ENCODE assay signal across 19 cellular contexts in the genomic region with DNA sequence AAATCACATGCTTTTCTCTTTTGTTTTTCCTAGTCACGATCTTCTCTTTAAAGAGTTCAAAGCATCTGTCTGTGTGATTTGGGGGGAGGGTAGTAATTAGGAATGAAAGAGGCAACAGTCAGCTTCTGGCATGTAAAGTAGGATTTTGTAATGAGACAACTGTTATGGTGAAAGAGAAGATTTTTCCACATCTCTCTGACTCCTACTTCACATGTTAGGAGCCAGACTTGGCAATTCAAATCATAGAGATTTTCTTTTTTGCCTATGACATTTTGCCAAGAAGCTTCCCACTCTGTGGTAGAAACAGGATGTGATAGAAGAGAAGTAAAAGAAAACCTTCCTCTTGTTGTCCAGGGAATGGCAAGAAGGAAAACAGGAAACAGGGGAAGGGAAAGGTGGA. TPM values are rescaled to one million over a fixed set of nuclear protein-coding genes. Genes with fewer than 3 reads are reported as not detected.
DNase-seq lines count a peak whose midpoint lies in the region; ATAC-seq, FAIRE-seq and TF ChIP-seq lines count a peak whose summit lies in the region.
"Had no signal": no experiment of that assay in that cellular context is flagged by ENCODE, and none has a peak within 500 bp of the region (broad histone marks: within the 10 kb centered on the region; RNA-seq: fewer than 3 reads in every experiment).

No MANE protein-coding gene starts in this region.

- H3K79me1 ChIP-seq in H1 (ENCODE audit: low read depth, low read length): no peaks in the 10 kb centered on the region

- H3K36me3 ChIP-seq in H1 (ENCODE audit: control insufficient read depth in 2 of 4, insufficient read depth in 4 of 4, low read length in 3 of 4): no peaks in the 10 kb centered on the region
- H3K36me3 ChIP-seq in lung (ENCODE audit: control insufficient read depth in 2 of 2, insufficient read depth in 2 of 2, low read length in 2 of 2): no peaks in the 10 kb centered on the region
- H3K36me3 ChIP-seq: ascending aorta, esophagus muscularis mucosa, left ventricle myocardium inferior had no signal

- FAIRE-seq in H1 (lab: Jason Lieb, UNC): no peak
- FAIRE-seq: A549 had no signal

- no peaks in the 10 kb centered on the region for H3K79me2 ChIP-seq in H1 (ENCODE audit: control insufficient read depth in 1 of 2, insufficient read depth in 2 of 2, low read length in 2 of 2)

- no peak overlapping the region for H3K9ac ChIP-seq in H1 (replicated peaks in 1 of 4; ENCODE audit: extremely low read depth in 1 of 4, low read depth in 3 of 4, low read length in 3 of 4)

- H3K4me1 ChIP-seq in H1 (replicated peaks in 1 of 4; ENCODE audit: control insufficient read depth in 3 of 4, insufficient read depth in 4 of 4, low read length in 3 of 4) (no peaks in the 10 kb centered on the region; a peak in 1 of 7 replicates), lung (ENCODE audit: control insufficient read depth in 2 of 2, insufficient read depth in 2 of 2, low read length in 2 of 2) (no peaks in the 10 kb centered on the region)
- H3K4me1 ChIP-seq: ascending aorta had no signal

- no peaks in the 10 kb centered on the region for H3K23me2 ChIP-seq in H1 (ENCODE audit: low read depth, low read length)

- no peak overlapping the region for H2BK12ac ChIP-seq in H1 (ENCODE audit: low read depth, low read length)

- no peak overlapping the region for H3K23ac ChIP-seq in H1 (ENCODE audit: insufficient read length)

- H2BK20ac ChIP-seq in H1 (ENCODE audit: low read length): no peak overlapping the region

- H3K27me3 ChIP-seq in AG04450 (ENCODE audit: control insufficient read depth, insufficient read depth, low read length) (no peaks in the 10 kb centered on the region), H1 (replicated peaks in 1 of 4; ENCODE audit: control insufficient read depth in 3 of 4, extremely low read depth in 1 of 4, insufficient read depth in 3 of 4, low read length in 3 of 4) (no peaks in the 10 kb centered on the region), lung (ENCODE audit: control insufficient read depth, insufficient read depth) (no peaks in the 10 kb centered on the region)
- H3K27me3 ChIP-seq: ascending aorta, esophagus muscularis mucosa had no signal

- no peak overlapping the region for H4K8ac ChIP-seq in H1 (ENCODE audit: extremely low read depth, insufficient read depth, low read length)

- no peak for TF ChIP-seq POLR2A in H1 (IDR thresholded peaks at IDR 0.05; ENCODE audit: control extremely low read depth in 1 of 2, low read depth in 2 of 2, low read length in 2 of 2)

- no peak overlapping the region for H3K14ac ChIP-seq in H1 (ENCODE audit: insufficient read length)

- H2BK120ac ChIP-seq in H1 (replicated peaks; ENCODE audit: low read depth, low read length): no peak overlapping the region

- ATAC-seq in lung (ENCODE audit: insufficient read depth, low FRiP score) (peak; percentile 64), HG02678 (IDR thresholded peaks at IDR 0.05; ENCODE audit: unreplicated experiment) (no peak), HG03039 (IDR thresholded peaks at IDR 0.05; ENCODE audit: unreplicated experiment) (no peak)
- ATAC-seq: A549; activated CD4-positive, CD25-positive, alpha-beta regulatory T cell treated with anti-CD3 and anti-CD28 coated beads, Interleukin-2, amount 50 U/mL, for 24 hours; naive thymus-derived CD4-positive, alpha-beta T cell; stimulated activated naive CD8-positive, alpha-beta T cell treated with anti-CD3 and anti-CD28 coated beads, Interleukin-15, amount 100 ng/mL, for 72 hours; T-helper 17 cell had no signal

- no peak overlapping the region for H2AK5ac ChIP-seq in H1 (ENCODE audit: low read depth, low read length)

- no peak overlapping the region for H3K4me2 ChIP-seq in H1 (ENCODE audit: insufficient read depth in 1 of 2, low read depth in 2 of 2, low read length in 2 of 2)
- H3K4me2 ChIP-seq: A549 had no signal

- no peak overlapping the region for H2BK5ac ChIP-seq in H1 (ENCODE audit: low read depth, low read length)

- no peaks in the 10 kb centered on the region for H4K20me1 ChIP-seq in H1 (replicated peaks in 1 of 2; ENCODE audit: control insufficient read depth in 1 of 2, insufficient read depth in 2 of 2, low read length in 2 of 2)

- no peak overlapping the region for H4K91ac ChIP-seq in H1 (replicated peaks; ENCODE audit: insufficient read length, low read length)

- TF ChIP-seq EP300 in H1 (IDR thresholded peaks at IDR 0.05; ENCODE audit: borderline replicate concordance in 1 of 2, low read depth in 2 of 2, low read length in 2 of 2): no peak

- H3K9me3 ChIP-seq in AG04450 (ENCODE audit: control insufficient read depth, insufficient read depth, low read length) (no peaks in the 10 kb centered on the region; the same call in 1 of the 2 replicates), H1 (ENCODE audit: insufficient read depth in 2 of 2, low read depth in 1 of 2, low read length in 1 of 2) (no peaks in the 10 kb centered on the region), lung (ENCODE audit: control insufficient read depth in 2 of 2, insufficient read depth in 1 of 2, low read length in 1 of 2) (no peaks in the 10 kb centered on the region)
- H3K9me3 ChIP-seq: A549, ascending aorta, esophagus muscularis mucosa, left ventricle myocardium inferior had no signal

- H3K18ac ChIP-seq in H1 (ENCODE audit: extremely low read depth, low read length): no peak overlapping the region

- WGBS in H1 (ENCODE audit: extremely low coverage in 1 of 2, insufficient coverage in 1 of 2, insufficient read length in 1 of 2, insufficient replicate concordance in 2 of 2, low coverage in 1 of 2, low lambda C conversion rate in 2 of 2, missing lambda C conversion rate in 1 of 2), 2 experiments: 83% methylated on average over 1 of the region's 1 CpG; no CpG with 5 or more reads in 1 of the 2 experiments
- 69 to 74% methylated on average over 1 of the region's 1 CpG for WGBS in lung, 2 donors

- no peak overlapping the region for H3K27ac ChIP-seq in AG04450 (ENCODE audit: low read depth, low read length)
- no peak overlapping the region for H3K27ac ChIP-seq in H1 (ENCODE audit: low read depth, low read length)
- peak overlapping the region in 1 of 2 donors; percentile 33 for H3K27ac ChIP-seq in lung (ENCODE audit: low read depth in 1 of 2, low read length in 1 of 2)
- H3K27ac ChIP-seq: A549, ascending aorta, left ventricle myocardium inferior had no signal

- CTCF ChIA-PET in AG04450 (lab: Charles Lee): interaction anchor here (1.4 to 1.9 kb wide), 2 partner anchors 11 to 12 kb away, joined by 5 to 9 read pairs; no protein-coding TSS in a partner anchor
- CTCF ChIA-PET in H1 (lab: Charles Lee; ENCODE audit: partially characterized antibody): no interaction called here

- H3K4ac ChIP-seq in H1 (replicated peaks; ENCODE audit: insufficient read length, low read depth, low read length): no peak overlapping the region

- no peak overlapping the region for H4K5ac ChIP-seq in H1 (ENCODE audit: insufficient read length, low read depth, low read length)

- TF ChIP-seq RAD21 in H1 (IDR thresholded peaks at IDR 0.05 in 1 of 2, conservative IDR thresholded peaks at IDR 0.05 in 1 of 2; ENCODE audit: low read depth in 2 of 2, low read length in 2 of 2): no peak

- TF ChIP-seq CTCF in AG04450 (IDR thresholded peaks at IDR 0.05; ENCODE audit: low read depth, low read length) (no peak), H1 (IDR thresholded peaks at IDR 0.05; ENCODE audit: control extremely low read depth in 1 of 3, insufficient read depth in 1 of 3, low read depth in 1 of 3, low read length in 3 of 3) (no peak), lung (IDR thresholded peaks at IDR 0.05; ENCODE audit: control extremely low read depth, extremely low read depth) (no peak)

- DNase-seq in AG04450 (ENCODE audit: low read depth, low spot score) (peak; percentile 18), LHCN-M2 (ENCODE audit: low read depth) (peak; percentile 75), H1 (ENCODE audit: low read depth in 1 of 2, low spot score in 2 of 2) (no peak), lung (ENCODE audit: low spot score) (no peak), SHP77 (lab: John Stamatoyannopoulos, UW) (no peak)
- DNase-seq in stimulated activated CD4-positive, alpha-beta T cell treated with anti-CD3 and anti-CD28 coated beads, Interleukin-2, amount 100 ng/mL, for 48 hours: no peak
- DNase-seq: activated gamma-delta T cell treated with Interleukin-2 at 50 U/mL for 16 hours; left ventricle myocardium inferior; naive thymus-derived CD4-positive, alpha-beta T cell; NCI-H1417; NK-92 treated with Interleukin-12 subunit alpha and Interleukin-12 subunit beta, amount 100 ng/mL, for 24 hours; stimulated activated naive CD8-positive, alpha-beta T cell treated with anti-CD3 and anti-CD28 coated beads, Interleukin-15, amount 100 ng/mL, for 72 hours; T-helper 17 cell had no signal

- H3K56ac ChIP-seq in H1 (replicated peaks; ENCODE audit: insufficient read length, low read depth, low read length): no peak overlapping the region

- peak overlapping the region; percentile 89 for H2AFZ ChIP-seq in H1 (ENCODE audit: low read length)

- POLR2A ChIA-PET in AG04450 (lab: Yijun Ruan, JAX) (no interaction called here), H1 (lab: Charles Lee; ENCODE audit: partially characterized antibody) (interaction anchor here (1.1 kb wide), 1 partner anchor 203 kb away, joined by 4 read pairs; no protein-coding TSS in a partner anchor)

- H2BK15ac ChIP-seq in H1 (ENCODE audit: low read length): no peak overlapping the region

- H3K4me3 ChIP-seq in AG04450 (ENCODE audit: low read depth, low read length) (no peak overlapping the region), H1 (ENCODE audit: extremely low read depth in 1 of 4, insufficient read depth in 2 of 4, low read depth in 3 of 4, low read length in 4 of 4) (no peak overlapping the region), lung (no peak overlapping the region)
- H3K4me3 ChIP-seq: A549, ascending aorta, esophagus muscularis mucosa, left ventricle myocardium inferior had no signal

RNA-seq across cellular contexts. Expression of gene KLHL7, which starts 38.3 kb away (rescaled TPM):
- polyA plus RNA-seq in AG04450 (2011; rRNA removed) (39.6 and 53.7 TPM in 2 replicates), H1 (2011; rRNA removed) (44.2 and 65.3 TPM in 2 replicates), lung (10 to 100 TPM; 11.5 to 14.3 TPM)
- 20.4 and 24.5 TPM in 2 replicates for polyA minus RNA-seq in AG04450 (2011; rRNA and poly(A)+ RNA removed)
- total RNA-seq in LHCN-M2 (2014; rRNA removed) (68.8 and 88.9 TPM in 2 replicates), lung (10 to 100 TPM; 20.9 to 38.1 TPM)
- 30.3 TPM for polyA plus RNA-seq in LHCN-M2 (2012)
- total RNA-seq in H1 (2021; fragmentation: NEBNext Ultra II Directional; extraction: Animal tissue kit (Norgen Biotek cat#: 25700)): 111 and 115 TPM in 2 replicates
- 79.0 TPM for polyA plus RNA-seq in H1 (2011; cell fraction: cytosol; rRNA removed)
- 32.6 TPM for polyA plus RNA-seq in H1 (2011; cell fraction: nucleus; rRNA removed)
- polyA plus RNA-seq in H1 (2012, experiment 1 of 2): 68.9 to 121 TPM (median 90.5 TPM) in 4 replicates
- 56.0 TPM for polyA plus RNA-seq in H1 (2012, experiment 2 of 2)
- polyA plus RNA-seq in H1 (2013, experiment 1 of 2): 84.0 TPM
- polyA plus RNA-seq in H1 (2013, experiment 2 of 2): 88.6 TPM
- polyA minus RNA-seq in H1 (2011; rRNA and poly(A)+ RNA removed): 48.6 and 66.7 TPM in 2 replicates
- polyA minus RNA-seq in H1 (2011; cell fraction: cytosol; rRNA and poly(A)+ RNA removed): 79.2 TPM
- polyA minus RNA-seq in H1 (2011; cell fraction: nucleus; rRNA and poly(A)+ RNA removed): 95.1 TPM

RNA-seq across cellular contexts. Expression of gene HYCC1, which starts 53.3 kb away (rescaled TPM):
- 59.4 and 80.3 TPM in 2 replicates for polyA plus RNA-seq in AG04450 (2011; rRNA removed)
- 41.7 and 70.3 TPM in 2 replicates for polyA minus RNA-seq in AG04450 (2011; rRNA and poly(A)+ RNA removed)
- 209 and 221 TPM in 2 replicates for total RNA-seq in LHCN-M2 (2014; rRNA removed)
- 28.1 TPM for polyA plus RNA-seq in LHCN-M2 (2012)
- total RNA-seq in H1 (2021; fragmentation: NEBNext Ultra II Directional; extraction: Animal tissue kit (Norgen Biotek cat#: 25700)): 142 and 147 TPM in 2 replicates
- 20.2 and 23.8 TPM in 2 replicates for polyA plus RNA-seq in H1 (2011; rRNA removed)
- 47.7 TPM for polyA plus RNA-seq in H1 (2011; cell fraction: cytosol; rRNA removed)
- polyA plus RNA-seq in H1 (2011; cell fraction: nucleus; rRNA removed): 26.4 TPM
- polyA plus RNA-seq in H1 (2012, experiment 1 of 2): 34.4 to 57.3 TPM (median 50.0 TPM) in 4 replicates
- 3.4 TPM for polyA plus RNA-seq in H1 (2012, experiment 2 of 2)
- 144 TPM for polyA plus RNA-seq in H1 (2013, experiment 1 of 2)
- 155 TPM for polyA plus RNA-seq in H1 (2013, experiment 2 of 2)
- 48.0 and 67.9 TPM in 2 replicates for polyA minus RNA-seq in H1 (2011; rRNA and poly(A)+ RNA removed)
- 29.4 TPM for polyA minus RNA-seq in H1 (2011; cell fraction: cytosol; rRNA and poly(A)+ RNA removed)
- polyA minus RNA-seq in H1 (2011; cell fraction: nucleus; rRNA and poly(A)+ RNA removed): 64.8 TPM
- 10 to 100 TPM; 54.4 to 62.5 TPM for total RNA-seq in lung
- 10 to 100 TPM in 1 of 2 donors, 1 to 10 TPM in 1; 7.3 to 16.0 TPM for polyA plus RNA-seq in lung

Comparison
In these comparisons a context has a peak if more than half of its experiments do, and no peak if none do; other contexts are left out.
1. DNase-seq: peak in AG04450 (single experiment) and LHCN-M2 (single experiment); none in H1 (0 of 2), lung (single experiment), SHP77 (0 of 2) and stimulated activated CD4-positive, alpha-beta T cell treated with anti-CD3 and anti-CD28 coated beads, Interleukin-2, amount 100 ng/mL, for 48 hours (0 of 2).